8 cellular contexts compared by ENCODE assay signal in genomic region chr6:87700351-87700728, GRCh38. TPM values are rescaled to one million over a fixed set of nuclear protein-coding genes. Genes with fewer than 3 reads are reported as not detected.
DNase-seq lines count a peak whose midpoint lies in the region; ATAC-seq and TF ChIP-seq lines count a peak whose summit lies in the region.

No MANE protein-coding gene starts in this region.

- ATAC-seq in GM19467 (IDR thresholded peaks at IDR 0.05; ENCODE audit: unreplicated experiment), result no peak

- TF ChIP-seq POLR2A in stomach (IDR thresholded peaks at IDR 0.05), result no peak

- H3K36me3 ChIP-seq in stomach, result no peaks in the 10 kb centered on the region

- no peaks in the 10 kb centered on the region for H3K27me3 Mint-ChIP-seq in activated T-helper 2 cell treated with anti-CD3 and anti-CD28 coated beads, Interferon-gamma antibody, Interleukin-2, Interleukin-4, amounts not matched to agents 10 μg/mL and 5 μg/mL and 100 μg/mL, durations not matched to agents 14 hours and 24 hours and 36 hours (ENCODE audit: low read depth)
- peaks cover 8 to 19% (median 10%) of the 10 kb centered on the region in 3 donors for H3K27me3 Mint-ChIP-seq in immature natural killer cell (ENCODE audit: low read depth in 3 of 3)

- H3K27ac Mint-ChIP-seq in activated T-helper 2 cell treated with anti-CD3 and anti-CD28 coated beads, Interferon-gamma antibody, Interleukin-2, Interleukin-4, amounts not matched to agents 10 μg/mL and 5 μg/mL and 100 μg/mL, durations not matched to agents 14 hours and 24 hours and 36 hours, result peak overlapping the region; percentile 94
- peak overlapping the region; percentile 92 to 96 (median 95) for H3K27ac Mint-ChIP-seq in immature natural killer cell

- peak overlapping the region in 4 of 5 donors; percentile 95 to 99 (median 98) for H3K27ac ChIP-seq in stomach

- peak overlapping the region; percentile 81 to 92 (median 87) for H3K4me3 ChIP-seq in stomach

- H3K4me1 ChIP-seq in stomach, result peaks cover 31 to 59% (median 41%) of the 10 kb centered on the region in 4 donors

- DNase-seq in NCI-H82 (lab: John Stamatoyannopoulos, UW) (peak; percentile 13), NCI-H82 treated with DMSO at 0.1 percent for 48 hours (lab: John Stamatoyannopoulos, UW; ENCODE audit: unreplicated experiment) (no peak), immature natural killer cell (no peak), stomach (no peak), activated gamma-delta T cell (lab: John Stamatoyannopoulos, UW) (no peak)
- DNase-seq in activated T-helper 2 cell treated with anti-CD3 and anti-CD28 coated beads, Interferon-gamma antibody, Interleukin-2, Interleukin-4, amounts not matched to agents 10 μg/mL and 5 μg/mL and 100 μg/mL, durations not matched to agents 14 hours and 24 hours and 36 hours (ENCODE audit: low spot score), result no peak
- DNase-seq in effector CD4-positive, alpha-beta T cell, result no peak

- no peak for TF ChIP-seq CTCF in stomach (IDR thresholded peaks at IDR 0.05)

- H3K27me3 ChIP-seq in stomach, result no peaks in the 10 kb centered on the region

- peak overlapping the region; percentile 98 for H3K4me3 Mint-ChIP-seq in activated T-helper 2 cell treated with anti-CD3 and anti-CD28 coated beads, Interferon-gamma antibody, Interleukin-2, Interleukin-4, amounts not matched to agents 10 μg/mL and 5 μg/mL and 100 μg/mL, durations not matched to agents 14 hours and 24 hours and 36 hours (ENCODE audit: low read depth)
- peak overlapping the region; percentile 91 to 100 (median 98) for H3K4me3 Mint-ChIP-seq in immature natural killer cell

- no peaks in the 10 kb centered on the region for H3K9me3 Mint-ChIP-seq in activated T-helper 2 cell treated with anti-CD3 and anti-CD28 coated beads, Interferon-gamma antibody, Interleukin-2, Interleukin-4, amounts not matched to agents 10 μg/mL and 5 μg/mL and 100 μg/mL, durations not matched to agents 14 hours and 24 hours and 36 hours
- H3K9me3 Mint-ChIP-seq in immature natural killer cell, result no peaks in the 10 kb centered on the region

- WGBS in stomach, 5 donors, result 0 to 6% (median 0%) methylated on average over 1 of the region's 1 CpG

- peaks cover 38% of the 10 kb centered on the region for H3K4me1 Mint-ChIP-seq in activated T-helper 2 cell treated with anti-CD3 and anti-CD28 coated beads, Interferon-gamma antibody, Interleukin-2, Interleukin-4, amounts not matched to agents 10 μg/mL and 5 μg/mL and 100 μg/mL, durations not matched to agents 14 hours and 24 hours and 36 hours (ENCODE audit: low read depth)
- H3K4me1 Mint-ChIP-seq in immature natural killer cell, result peaks cover 61 to 62% of the 10 kb centered on the region in 2 donors

- no peaks in the 10 kb centered on the region for H3K9me3 ChIP-seq in stomach

- no peak for TF ChIP-seq EP300 in stomach (IDR thresholded peaks at IDR 0.05)

- peaks cover 30% of the 10 kb centered on the region for H3K36me3 Mint-ChIP-seq in activated T-helper 2 cell treated with anti-CD3 and anti-CD28 coated beads, Interferon-gamma antibody, Interleukin-2, Interleukin-4, amounts not matched to agents 10 μg/mL and 5 μg/mL and 100 μg/mL, durations not matched to agents 14 hours and 24 hours and 36 hours (ENCODE audit: low read depth)
- H3K36me3 Mint-ChIP-seq in immature natural killer cell, result no peaks in the 10 kb centered on the region

- intact Hi-C loops in activated T-helper 2 cell treated with anti-CD3 and anti-CD28 coated beads, Interferon-gamma antibody, Interleukin-2, Interleukin-4, amounts not matched to agents 10 μg/mL and 5 μg/mL and 100 μg/mL, durations not matched to agents 14 hours and 24 hours and 36 hours (cut with micrococcal nuclease), result loop anchor here (5.0 kb wide), 2 partner anchors 57 to 207 kb away; no protein-coding TSS in a partner anchor
- intact Hi-C loops in stomach (cut with DNase I; ENCODE audit: low total_unique reads), result no loop called here

RNA-seq across cellular contexts. Expression of gene AKIRIN2, which starts 1.7 kb away (rescaled TPM):
- 41.9 and 42.0 TPM in 2 replicates for total RNA-seq in activated T-helper 2 cell treated with anti-CD3 and anti-CD28 coated beads, Interferon-gamma antibody, Interleukin-2, Interleukin-4, amounts not matched to agents 10 μg/mL and 5 μg/mL and 100 μg/mL, durations not matched to agents 14 hours and 24 hours and 36 hours
- 10 to 100 TPM; 35.6 to 53.8 (median 42.0) TPM for polyA plus RNA-seq in immature natural killer cell
- total RNA-seq in stomach, result 10 to 100 TPM in 2 of 5 donors, 1 to 10 TPM in 2, under 1 TPM in 1; 0.58 to 49.0 (median 5.8) TPM
- 10 to 100 TPM; 13.0 to 20.3 (median 18.0) TPM for polyA plus RNA-seq in stomach
